1 cellular context compared by ENCODE assay signal in the genomic region with DNA sequence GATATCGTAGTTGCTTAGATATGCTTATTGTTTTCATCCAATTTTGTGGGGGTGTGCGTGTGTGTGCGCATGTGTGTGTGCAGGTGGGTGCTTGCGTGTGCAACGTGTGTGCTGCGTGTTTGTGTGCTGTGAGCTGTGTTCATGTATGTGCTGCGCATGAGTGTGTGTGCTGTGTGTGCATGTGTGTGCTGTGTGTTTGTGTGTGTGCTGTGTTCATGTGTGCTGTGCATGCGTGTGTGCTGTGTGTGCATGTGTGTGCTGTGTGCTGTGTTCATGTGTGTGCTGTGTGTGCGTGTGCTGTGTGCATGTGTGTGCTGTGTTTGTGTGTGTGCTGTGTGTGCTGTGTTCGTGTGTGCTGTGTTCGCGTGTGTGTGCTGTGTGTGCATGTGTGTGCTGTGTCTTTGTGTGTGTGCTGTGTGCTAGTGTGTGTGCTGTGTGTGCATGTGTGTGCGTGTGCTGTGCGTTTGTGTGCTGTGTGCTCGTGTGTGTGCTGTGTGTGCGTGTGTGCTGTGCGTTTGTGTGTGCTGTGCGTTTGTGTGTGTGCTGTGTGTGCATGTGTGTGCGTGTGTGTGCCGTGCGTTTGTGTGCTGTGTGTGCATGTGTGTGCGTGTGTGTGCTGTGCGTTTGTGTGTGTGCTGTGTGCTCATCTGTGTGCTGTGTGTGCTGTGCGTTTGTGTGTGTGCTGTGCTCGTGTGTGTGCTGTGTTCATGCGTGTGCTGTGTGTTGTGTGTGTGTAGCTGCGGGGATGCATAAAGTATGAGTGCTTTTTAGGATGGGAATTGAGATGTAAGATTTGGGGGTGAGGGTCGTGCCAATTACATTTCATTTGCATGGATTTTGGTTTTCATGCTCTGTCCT.
TF ChIP-seq lines count a peak whose summit lies in the region.

No MANE protein-coding gene starts in this region.

TF ChIP-seq in PFSK-1, 5 proteins besides CTCF, POLR2A, EP300 and RAD21:
- TF ChIP-seq TAF1 (IDR thresholded peaks at IDR 0.05; ENCODE audit: borderline replicate concordance, insufficient read depth, low read length), result peak; percentile 34; the same call in 1 of the 2 replicates
- peak; percentile 64 for TF ChIP-seq POLR2AphosphoS5 (IDR thresholded peaks at IDR 0.05; ENCODE audit: low read depth, low read length)
- TF ChIP-seq SIN3A (IDR thresholded peaks at IDR 0.05; ENCODE audit: borderline replicate concordance, insufficient read depth, low read length), result no peak
TF ChIP-seq in PFSK-1: peak in this region for 2.
